1 cellular context compared by ENCODE assay signal in the genomic region with DNA sequence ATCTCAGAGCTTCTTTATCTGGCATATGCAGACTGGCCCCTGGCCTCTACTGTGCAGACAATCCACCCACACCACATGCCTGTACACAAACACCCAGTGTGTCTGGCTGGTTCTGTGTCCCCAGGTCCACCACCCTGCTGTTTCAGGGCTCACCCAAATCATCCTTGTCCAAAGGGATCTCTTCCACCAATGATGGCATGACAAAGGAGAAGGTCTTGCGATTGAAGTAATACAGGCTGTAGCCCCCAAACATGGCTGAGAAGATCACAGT.
TF ChIP-seq lines count a peak whose summit lies in the region.

No MANE protein-coding gene starts in this region.

TF ChIP-seq in HepG2, 621 proteins besides CTCF, POLR2A, EP300 and RAD21:
- no peak for TF ChIP-seq KDM4B (CRISPR knock-in tag; IDR thresholded peaks at IDR 0.05)
- no peak for TF ChIP-seq HMGA1 (CRISPR knock-in tag; conservative IDR thresholded peaks at IDR 0.05)
- no peak for TF ChIP-seq BRCA1 (CRISPR knock-in tag; IDR thresholded peaks at IDR 0.05)
- TF ChIP-seq NR1H2 (CRISPR knock-in tag; IDR thresholded peaks at IDR 0.05; ENCODE audit: borderline replicate concordance, low read depth) = no peak
- TF ChIP-seq, protein P1, sequence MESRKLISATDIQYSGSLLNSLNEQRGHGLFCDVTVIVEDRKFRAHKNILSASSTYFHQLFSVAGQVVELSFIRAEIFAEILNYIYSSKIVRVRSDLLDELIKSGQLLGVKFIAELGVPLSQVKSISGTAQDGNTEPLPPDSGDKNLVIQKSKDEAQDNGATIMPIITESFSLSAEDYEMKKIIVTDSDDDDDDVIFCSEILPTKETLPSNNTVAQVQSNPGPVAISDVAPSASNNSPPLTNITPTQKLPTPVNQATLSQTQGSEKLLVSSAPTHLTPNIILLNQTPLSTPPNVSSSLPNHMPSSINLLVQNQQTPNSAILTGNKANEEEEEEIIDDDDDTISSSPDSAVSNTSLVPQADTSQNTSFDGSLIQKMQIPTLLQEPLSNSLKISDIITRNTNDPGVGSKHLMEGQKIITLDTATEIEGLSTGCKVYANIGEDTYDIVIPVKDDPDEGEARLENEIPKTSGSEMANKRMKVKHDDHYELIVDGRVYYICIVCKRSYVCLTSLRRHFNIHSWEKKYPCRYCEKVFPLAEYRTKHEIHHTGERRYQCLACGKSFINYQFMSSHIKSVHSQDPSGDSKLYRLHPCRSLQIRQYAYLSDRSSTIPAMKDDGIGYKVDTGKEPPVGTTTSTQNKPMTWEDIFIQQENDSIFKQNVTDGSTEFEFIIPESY (CRISPR knock-in tag; IDR thresholded peaks at IDR 0.05) = no peak
- TF ChIP-seq, protein P2, sequence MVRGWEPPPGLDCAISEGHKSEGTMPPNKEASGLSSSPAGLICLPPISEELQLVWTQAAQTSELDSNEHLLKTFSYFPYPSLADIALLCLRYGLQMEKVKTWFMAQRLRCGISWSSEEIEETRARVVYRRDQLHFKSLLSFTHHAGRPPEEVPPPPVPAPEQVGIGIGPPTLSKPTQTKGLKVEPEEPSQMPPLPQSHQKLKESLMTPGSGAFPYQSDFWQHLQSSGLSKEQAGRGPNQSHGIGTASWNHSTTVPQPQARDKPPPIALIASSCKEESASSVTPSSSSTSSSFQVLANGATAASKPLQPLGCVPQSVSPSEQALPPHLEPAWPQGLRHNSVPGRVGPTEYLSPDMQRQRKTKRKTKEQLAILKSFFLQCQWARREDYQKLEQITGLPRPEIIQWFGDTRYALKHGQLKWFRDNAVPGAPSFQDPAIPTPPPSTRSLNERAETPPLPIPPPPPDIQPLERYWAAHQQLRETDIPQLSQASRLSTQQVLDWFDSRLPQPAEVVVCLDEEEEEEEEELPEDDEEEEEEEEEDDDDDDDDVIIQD (CRISPR knock-in tag; IDR thresholded peaks at IDR 0.05; ENCODE audit: low read depth) = no peak
- TF ChIP-seq ZNF543 (CRISPR knock-in tag; IDR thresholded peaks at IDR 0.05) = 0 out of 2 replicates have a peak, but pooled peaks have one; percentile 4
- TF ChIP-seq, protein P3, sequence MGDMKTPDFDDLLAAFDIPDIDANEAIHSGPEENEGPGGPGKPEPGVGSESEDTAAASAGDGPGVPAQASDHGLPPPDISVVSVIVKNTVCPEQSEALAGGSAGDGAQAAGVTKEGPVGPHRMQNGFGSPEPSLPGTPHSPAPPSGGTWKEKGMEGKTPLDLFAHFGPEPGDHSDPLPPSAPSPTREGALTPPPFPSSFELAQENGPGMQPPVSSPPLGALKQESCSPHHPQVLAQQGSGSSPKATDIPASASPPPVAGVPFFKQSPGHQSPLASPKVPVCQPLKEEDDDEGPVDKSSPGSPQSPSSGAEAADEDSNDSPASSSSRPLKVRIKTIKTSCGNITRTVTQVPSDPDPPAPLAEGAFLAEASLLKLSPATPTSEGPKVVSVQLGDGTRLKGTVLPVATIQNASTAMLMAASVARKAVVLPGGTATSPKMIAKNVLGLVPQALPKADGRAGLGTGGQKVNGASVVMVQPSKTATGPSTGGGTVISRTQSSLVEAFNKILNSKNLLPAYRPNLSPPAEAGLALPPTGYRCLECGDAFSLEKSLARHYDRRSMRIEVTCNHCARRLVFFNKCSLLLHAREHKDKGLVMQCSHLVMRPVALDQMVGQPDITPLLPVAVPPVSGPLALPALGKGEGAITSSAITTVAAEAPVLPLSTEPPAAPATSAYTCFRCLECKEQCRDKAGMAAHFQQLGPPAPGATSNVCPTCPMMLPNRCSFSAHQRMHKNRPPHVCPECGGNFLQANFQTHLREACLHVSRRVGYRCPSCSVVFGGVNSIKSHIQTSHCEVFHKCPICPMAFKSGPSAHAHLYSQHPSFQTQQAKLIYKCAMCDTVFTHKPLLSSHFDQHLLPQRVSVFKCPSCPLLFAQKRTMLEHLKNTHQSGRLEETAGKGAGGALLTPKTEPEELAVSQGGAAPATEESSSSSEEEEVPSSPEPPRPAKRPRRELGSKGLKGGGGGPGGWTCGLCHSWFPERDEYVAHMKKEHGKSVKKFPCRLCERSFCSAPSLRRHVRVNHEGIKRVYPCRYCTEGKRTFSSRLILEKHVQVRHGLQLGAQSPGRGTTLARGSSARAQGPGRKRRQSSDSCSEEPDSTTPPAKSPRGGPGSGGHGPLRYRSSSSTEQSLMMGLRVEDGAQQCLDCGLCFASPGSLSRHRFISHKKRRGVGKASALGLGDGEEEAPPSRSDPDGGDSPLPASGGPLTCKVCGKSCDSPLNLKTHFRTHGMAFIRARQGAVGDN (CRISPR knock-in tag; IDR thresholded peaks at IDR 0.05) = peak; percentile 53; the same call in 1 of the 2 replicates
- no peak for TF ChIP-seq ZNF572 (CRISPR knock-in tag; IDR thresholded peaks at IDR 0.05)
- TF ChIP-seq, protein P4, sequence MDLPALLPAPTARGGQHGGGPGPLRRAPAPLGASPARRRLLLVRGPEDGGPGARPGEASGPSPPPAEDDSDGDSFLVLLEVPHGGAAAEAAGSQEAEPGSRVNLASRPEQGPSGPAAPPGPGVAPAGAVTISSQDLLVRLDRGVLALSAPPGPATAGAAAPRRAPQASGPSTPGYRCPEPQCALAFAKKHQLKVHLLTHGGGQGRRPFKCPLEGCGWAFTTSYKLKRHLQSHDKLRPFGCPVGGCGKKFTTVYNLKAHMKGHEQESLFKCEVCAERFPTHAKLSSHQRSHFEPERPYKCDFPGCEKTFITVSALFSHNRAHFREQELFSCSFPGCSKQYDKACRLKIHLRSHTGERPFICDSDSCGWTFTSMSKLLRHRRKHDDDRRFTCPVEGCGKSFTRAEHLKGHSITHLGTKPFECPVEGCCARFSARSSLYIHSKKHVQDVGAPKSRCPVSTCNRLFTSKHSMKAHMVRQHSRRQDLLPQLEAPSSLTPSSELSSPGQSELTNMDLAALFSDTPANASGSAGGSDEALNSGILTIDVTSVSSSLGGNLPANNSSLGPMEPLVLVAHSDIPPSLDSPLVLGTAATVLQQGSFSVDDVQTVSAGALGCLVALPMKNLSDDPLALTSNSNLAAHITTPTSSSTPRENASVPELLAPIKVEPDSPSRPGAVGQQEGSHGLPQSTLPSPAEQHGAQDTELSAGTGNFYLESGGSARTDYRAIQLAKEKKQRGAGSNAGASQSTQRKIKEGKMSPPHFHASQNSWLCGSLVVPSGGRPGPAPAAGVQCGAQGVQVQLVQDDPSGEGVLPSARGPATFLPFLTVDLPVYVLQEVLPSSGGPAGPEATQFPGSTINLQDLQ (CRISPR knock-in tag; IDR thresholded peaks at IDR 0.05) = 0 out of 2 replicates have a peak, but pooled peaks have one; percentile 72
- TF ChIP-seq JUN (CRISPR knock-in tag; IDR thresholded peaks at IDR 0.05) = no peak
- TF ChIP-seq KLF13 (CRISPR knock-in tag; IDR thresholded peaks at IDR 0.05) = no peak
- 0 out of 2 replicates have a peak, but pooled peaks have one; percentile 16 for TF ChIP-seq ZNF501 (CRISPR knock-in tag; IDR thresholded peaks at IDR 0.05)
- peak; percentile 64; the same call in 1 of the 2 replicates for TF ChIP-seq ZBTB20 (CRISPR knock-in tag; IDR thresholded peaks at IDR 0.05; ENCODE audit: borderline replicate concordance, low read depth)
- TF ChIP-seq SKI (IDR thresholded peaks at IDR 0.05; ENCODE audit: partially characterized antibody) = no peak
- no peak for TF ChIP-seq JUNB (CRISPR knock-in tag; IDR thresholded peaks at IDR 0.05; ENCODE audit: borderline replicate concordance)
- no peak for TF ChIP-seq ZNF451 (CRISPR knock-in tag; IDR thresholded peaks at IDR 0.05)
- no peak for TF ChIP-seq FOSL2 (CRISPR knock-in tag; IDR thresholded peaks at IDR 0.05)
- TF ChIP-seq ZNF232 (CRISPR knock-in tag; IDR thresholded peaks at IDR 0.05; ENCODE audit: borderline replicate concordance) = no peak
- no peak for TF ChIP-seq ELF3 (CRISPR knock-in tag; IDR thresholded peaks at IDR 0.05)
- 0 out of 2 replicates have a peak, but pooled peaks have one; percentile 3 for TF ChIP-seq ZMYM3 (CRISPR knock-in tag; IDR thresholded peaks at IDR 0.05)
- TF ChIP-seq, protein P5, sequence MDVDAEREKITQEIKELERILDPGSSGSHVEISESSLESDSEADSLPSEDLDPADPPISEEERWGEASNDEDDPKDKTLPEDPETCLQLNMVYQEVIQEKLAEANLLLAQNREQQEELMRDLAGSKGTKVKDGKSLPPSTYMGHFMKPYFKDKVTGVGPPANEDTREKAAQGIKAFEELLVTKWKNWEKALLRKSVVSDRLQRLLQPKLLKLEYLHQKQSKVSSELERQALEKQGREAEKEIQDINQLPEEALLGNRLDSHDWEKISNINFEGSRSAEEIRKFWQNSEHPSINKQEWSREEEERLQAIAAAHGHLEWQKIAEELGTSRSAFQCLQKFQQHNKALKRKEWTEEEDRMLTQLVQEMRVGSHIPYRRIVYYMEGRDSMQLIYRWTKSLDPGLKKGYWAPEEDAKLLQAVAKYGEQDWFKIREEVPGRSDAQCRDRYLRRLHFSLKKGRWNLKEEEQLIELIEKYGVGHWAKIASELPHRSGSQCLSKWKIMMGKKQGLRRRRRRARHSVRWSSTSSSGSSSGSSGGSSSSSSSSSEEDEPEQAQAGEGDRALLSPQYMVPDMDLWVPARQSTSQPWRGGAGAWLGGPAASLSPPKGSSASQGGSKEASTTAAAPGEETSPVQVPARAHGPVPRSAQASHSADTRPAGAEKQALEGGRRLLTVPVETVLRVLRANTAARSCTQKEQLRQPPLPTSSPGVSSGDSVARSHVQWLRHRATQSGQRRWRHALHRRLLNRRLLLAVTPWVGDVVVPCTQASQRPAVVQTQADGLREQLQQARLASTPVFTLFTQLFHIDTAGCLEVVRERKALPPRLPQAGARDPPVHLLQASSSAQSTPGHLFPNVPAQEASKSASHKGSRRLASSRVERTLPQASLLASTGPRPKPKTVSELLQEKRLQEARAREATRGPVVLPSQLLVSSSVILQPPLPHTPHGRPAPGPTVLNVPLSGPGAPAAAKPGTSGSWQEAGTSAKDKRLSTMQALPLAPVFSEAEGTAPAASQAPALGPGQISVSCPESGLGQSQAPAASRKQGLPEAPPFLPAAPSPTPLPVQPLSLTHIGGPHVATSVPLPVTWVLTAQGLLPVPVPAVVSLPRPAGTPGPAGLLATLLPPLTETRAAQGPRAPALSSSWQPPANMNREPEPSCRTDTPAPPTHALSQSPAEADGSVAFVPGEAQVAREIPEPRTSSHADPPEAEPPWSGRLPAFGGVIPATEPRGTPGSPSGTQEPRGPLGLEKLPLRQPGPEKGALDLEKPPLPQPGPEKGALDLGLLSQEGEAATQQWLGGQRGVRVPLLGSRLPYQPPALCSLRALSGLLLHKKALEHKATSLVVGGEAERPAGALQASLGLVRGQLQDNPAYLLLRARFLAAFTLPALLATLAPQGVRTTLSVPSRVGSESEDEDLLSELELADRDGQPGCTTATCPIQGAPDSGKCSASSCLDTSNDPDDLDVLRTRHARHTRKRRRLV (CRISPR knock-in tag; IDR thresholded peaks at IDR 0.05) = no peak
- 0 out of 2 replicates have a peak, but pooled peaks have one; percentile 37 for TF ChIP-seq ZMAT3 (CRISPR knock-in tag; conservative IDR thresholded peaks at IDR 0.05)
- no peak for TF ChIP-seq RXRB (CRISPR knock-in tag; IDR thresholded peaks at IDR 0.05; ENCODE audit: borderline replicate concordance)
- TF ChIP-seq, protein P6, sequence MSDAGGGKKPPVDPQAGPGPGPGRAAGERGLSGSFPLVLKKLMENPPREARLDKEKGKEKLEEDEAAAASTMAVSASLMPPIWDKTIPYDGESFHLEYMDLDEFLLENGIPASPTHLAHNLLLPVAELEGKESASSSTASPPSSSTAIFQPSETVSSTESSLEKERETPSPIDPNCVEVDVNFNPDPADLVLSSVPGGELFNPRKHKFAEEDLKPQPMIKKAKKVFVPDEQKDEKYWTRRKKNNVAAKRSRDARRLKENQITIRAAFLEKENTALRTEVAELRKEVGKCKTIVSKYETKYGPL (CRISPR knock-in tag; IDR thresholded peaks at IDR 0.05) = no peak
- TF ChIP-seq SOX6 (IDR thresholded peaks at IDR 0.05) = no peak
- no peak for TF ChIP-seq SOX6 (CRISPR knock-in tag; IDR thresholded peaks at IDR 0.05)
